ENCODE assay signal across 16 cellular contexts in genomic region chr2:45000341-45000901, GRCh38. TPM values are rescaled to one million over a fixed set of nuclear protein-coding genes. Genes with fewer than 3 reads are reported as not detected.
DNase-seq lines count a peak whose midpoint lies in the region; ATAC-seq and TF ChIP-seq lines count a peak whose summit lies in the region.
"Had no signal": no experiment of that assay in that cellular context is flagged by ENCODE, and none has a peak within 500 bp of the region (broad histone marks: within the 10 kb centered on the region; RNA-seq: fewer than 3 reads in every experiment).

No MANE protein-coding gene starts in this region.

- H3K27me3 Mint-ChIP-seq in activated naive CD8-positive, alpha-beta T cell treated with anti-CD3 and anti-CD28 coated beads, Interleukin-2, amount 50 U/mL, for 24 hours = peaks cover 78% of the 10 kb centered on the region
- H3K27me3 Mint-ChIP-seq in neural crest cell (ENCODE audit: low read depth) = peaks cover 100% of the 10 kb centered on the region

- peak overlapping the region; percentile 63 for H2AFZ ChIP-seq in hepatocyte

- H3K9me3 Mint-ChIP-seq in activated naive CD8-positive, alpha-beta T cell treated with anti-CD3 and anti-CD28 coated beads, Interleukin-2, amount 50 U/mL, for 24 hours = no peaks in the 10 kb centered on the region
- H3K9me3 Mint-ChIP-seq in neural crest cell = peaks cover 4% of the 10 kb centered on the region

- no peaks in the 10 kb centered on the region for H3K9me3 ChIP-seq in hepatocyte (ENCODE audit: low read depth)
- H3K9me3 ChIP-seq: BE2C, breast epithelium had no signal

- H3K9me2 ChIP-seq in hepatocyte (replicated peaks; ENCODE audit: insufficient read depth) = no peaks in the 10 kb centered on the region

- TF ChIP-seq CTCF in hepatocyte (IDR thresholded peaks at IDR 0.05; ENCODE audit: poor library complexity) (no peak), neural crest cell (conservative IDR thresholded peaks at IDR 0.05) (peak; percentile 9)

- DNase-seq in H7 = peak; percentile 85
- no peak for DNase-seq in activated naive CD8-positive, alpha-beta T cell treated with anti-CD3 and anti-CD28 coated beads, Interleukin-2, amount 50 U/mL, for 24 hours
- DNase-seq in hepatocyte (ENCODE audit: low spot score) = no peak
- no peak for DNase-seq in neural crest cell (ENCODE audit: low read depth, low spot score)
- no peak for DNase-seq in effector CD8-positive, alpha-beta T cell (lab: John Stamatoyannopoulos, UW)
- DNase-seq: BE2C; NCI-H187 treated with DMSO at 0.1 percent for 48 hours; stimulated activated naive CD4-positive, alpha-beta T cell treated with Interleukin-2 at 50 U/mL for 16 hours had no signal

- H3K27me3 ChIP-seq in H7 (ENCODE audit: control insufficient read depth, insufficient read depth, low read length) = peaks cover 79% of the 10 kb centered on the region
- peaks cover 99% of the 10 kb centered on the region for H3K27me3 ChIP-seq in hepatocyte
- H3K27me3 ChIP-seq: BE2C had no signal

- WGBS in hepatocyte (ENCODE audit: low lambda C conversion rate, missing lambda C conversion rate) = 10% methylated on average over 36 of the region's 36 CpGs

- H3K27ac ChIP-seq in hepatocyte = no peak overlapping the region
- H3K27ac ChIP-seq: breast epithelium, KMS-11 had no signal

- ATAC-seq in activated naive CD8-positive, alpha-beta T cell treated with anti-CD3 and anti-CD28 coated beads, Interleukin-2, amount 50 U/mL, for 24 hours = peak; percentile 6
- no peak for ATAC-seq in HG02840 (IDR thresholded peaks at IDR 0.05; ENCODE audit: low FRiP score, unreplicated experiment)
- ATAC-seq in HG02571 (IDR thresholded peaks at IDR 0.05; ENCODE audit: unreplicated experiment) = no peak
- ATAC-seq in GM18870 (IDR thresholded peaks at IDR 0.05; ENCODE audit: unreplicated experiment) = no peak
- ATAC-seq: SK-N-SH treated with all-trans-retinoic acid at 6 μM for 48 hours had no signal

- no peaks in the 10 kb centered on the region for H3K36me3 ChIP-seq in H7 (replicated peaks; ENCODE audit: control insufficient read depth, insufficient read depth, low read length)
- no peaks in the 10 kb centered on the region for H3K36me3 ChIP-seq in hepatocyte (replicated peaks; ENCODE audit: insufficient read depth, low read depth)
- H3K36me3 ChIP-seq: BE2C, breast epithelium had no signal

- H3K27ac Mint-ChIP-seq in activated naive CD8-positive, alpha-beta T cell treated with anti-CD3 and anti-CD28 coated beads, Interleukin-2, amount 50 U/mL, for 24 hours = no peak overlapping the region
- no peak overlapping the region for H3K27ac Mint-ChIP-seq in neural crest cell (ENCODE audit: unreplicated experiment)

- peaks cover 18% of the 10 kb centered on the region for H3K4me1 Mint-ChIP-seq in activated naive CD8-positive, alpha-beta T cell treated with anti-CD3 and anti-CD28 coated beads, Interleukin-2, amount 50 U/mL, for 24 hours
- H3K4me1 Mint-ChIP-seq in neural crest cell = peaks cover 18% of the 10 kb centered on the region

- peak overlapping the region; percentile 83 for H3K4me2 ChIP-seq in hepatocyte
- H3K4me2 ChIP-seq: KMS-11 had no signal

- no peaks in the 10 kb centered on the region for H4K20me1 ChIP-seq in hepatocyte (ENCODE audit: insufficient read depth, poor library complexity, severe bottlenecking)

- H3K4me3 ChIP-seq in H7 (ENCODE audit: insufficient read depth, low read depth, low read length) = peak overlapping the region; percentile 24
- no peak overlapping the region for H3K4me3 ChIP-seq in hepatocyte

- H3K4me1 ChIP-seq in hepatocyte (ENCODE audit: insufficient read depth) = peaks cover 12% of the 10 kb centered on the region
- H3K4me1 ChIP-seq: BE2C, breast epithelium had no signal

- H3K36me3 Mint-ChIP-seq in activated naive CD8-positive, alpha-beta T cell treated with anti-CD3 and anti-CD28 coated beads, Interleukin-2, amount 50 U/mL, for 24 hours (ENCODE audit: low read depth) = no peaks in the 10 kb centered on the region
- H3K36me3 Mint-ChIP-seq in neural crest cell (ENCODE audit: low read depth) = no peaks in the 10 kb centered on the region

- H3K79me2 ChIP-seq in hepatocyte = no peaks in the 10 kb centered on the region

- no peak overlapping the region for H3K4me3 Mint-ChIP-seq in activated naive CD8-positive, alpha-beta T cell treated with anti-CD3 and anti-CD28 coated beads, Interleukin-2, amount 50 U/mL, for 24 hours
- peak overlapping the region; percentile 64 for H3K4me3 Mint-ChIP-seq in neural crest cell

RNA-seq across cellular contexts. Expression of gene SIX2, which starts 8.8 kb away (rescaled TPM):
- total RNA-seq in H7 (2014; rRNA removed; shearing (Covaris generic)) = 0.07 and 0.80 TPM in 2 replicates
- total RNA-seq in hepatocyte = 0.32 and 0.53 TPM in 2 replicates
- polyA plus RNA-seq in hepatocyte = 1.1 and 1.3 TPM in 2 replicates
- 0.14 TPM in 1 of 2 replicates, not detected in the other for total RNA-seq in neural crest cell

RNA-seq across cellular contexts. Expression of gene SIX3, which starts 58.9 kb away (rescaled TPM):
- total RNA-seq in H7 (2014; rRNA removed; shearing (Covaris generic)) = 1.7 and 3.0 TPM in 2 replicates
- not detected in 2 replicates for total RNA-seq in hepatocyte
- polyA plus RNA-seq in hepatocyte = not detected in 2 replicates
- total RNA-seq in neural crest cell = not detected in 2 replicates
- total RNA-seq: breast epithelium, osteocyte had no signal
- polyA plus RNA-seq: esophagus had no signal
